ENCODE assay signal across 12 cellular contexts in the genomic region with DNA sequence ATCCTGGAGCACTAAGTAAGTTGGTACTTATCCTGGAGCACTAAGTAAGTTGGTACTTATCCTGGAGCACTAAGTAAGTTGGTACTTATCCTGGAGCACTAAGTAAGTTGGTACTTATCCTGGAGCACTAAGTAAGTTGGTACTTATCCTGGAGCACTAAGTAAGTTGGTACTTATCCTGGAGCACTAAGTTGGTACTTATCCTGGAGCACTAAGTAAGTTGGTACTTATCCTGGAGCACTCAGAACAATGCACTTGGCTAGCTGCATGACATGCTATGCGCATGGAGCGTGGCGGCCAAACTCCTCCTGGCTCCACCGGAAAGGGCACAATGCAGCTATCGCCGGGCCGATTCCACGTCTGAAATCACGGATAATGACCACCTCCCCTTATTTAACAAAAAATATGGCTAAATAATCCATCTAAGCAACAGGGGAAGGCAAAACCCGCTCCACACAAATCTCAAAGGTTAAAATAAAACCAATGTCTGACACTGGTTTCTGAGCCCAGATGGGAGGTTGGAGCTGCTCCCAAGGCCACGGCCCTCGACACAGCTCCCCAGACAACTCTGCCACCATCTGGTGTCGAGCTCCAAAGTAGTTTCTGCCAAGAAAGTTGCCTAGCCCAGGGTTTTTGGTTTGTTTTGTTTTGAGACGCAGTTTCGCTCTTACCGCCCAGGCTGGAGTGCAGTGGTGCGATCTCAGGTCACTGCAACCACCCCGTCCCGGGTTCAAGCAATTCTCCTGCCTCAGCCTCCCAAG. TPM values are rescaled to one million over a fixed set of nuclear protein-coding genes. Genes with fewer than 3 reads are reported as not detected.
A peak's percentile ranks its signal among the peaks of the same experiment; 100 is the strongest.
DNase-seq lines count a peak whose midpoint lies in the region; ATAC-seq and TF ChIP-seq lines count a peak whose summit lies in the region.
"Not testable (repeated sequence)": the region's sequence is repeated elsewhere in the genome, so short reads cannot be mapped to it uniquely, and the experiment has no call there.
"Had no signal": no experiment of that assay in that cellular context is flagged by ENCODE, and none has a peak within 500 bp of the region (broad histone marks: within the 10 kb centered on the region; RNA-seq: fewer than 3 reads in every experiment).

No MANE protein-coding gene starts in this region.

- 52 to 72% (median 58%) methylated on average over 19 of the region's 19 CpGs for WGBS in adrenal gland, 4 donors
- 79 to 84% (median 82%) methylated on average over 19 of the region's 19 CpGs for WGBS in spleen, 5 donors

- DNase-seq in CD8-positive, alpha-beta T cell, result peak in 1 of 7 experiments; percentile 39
- DNase-seq in NCI-H446 (lab: John Stamatoyannopoulos, UW) (peak; percentile 35 to 76), adrenal gland (peak in 6 of 7 donors; percentile 74 to 87 (median 82)), spleen (peak; percentile 64)
- DNase-seq in activated CD4-positive, alpha-beta memory T cell treated with anti-CD3 and anti-CD28 coated beads for 36 hours; effector memory CD8-positive, alpha-beta T cell; glutamatergic neuron: not testable (repeated sequence)

- POLR2A ChIA-PET in CD8-positive, alpha-beta T cell (lab: Charles Lee), result interaction anchor here (0.9 to 1.7 kb wide), 4 partner anchors 10 to 22 kb away, joined by 3 to 5 read pairs (median 4); no protein-coding TSS in a partner anchor
- POLR2A ChIA-PET in activated CD4-positive, alpha-beta memory T cell treated with anti-CD3 and anti-CD28 coated beads for 36 hours (lab: Charles Lee), result not testable (repeated sequence)

- intact Hi-C loops in CD8-positive, alpha-beta T cell (cut with DNase I, micrococcal nuclease), result loop anchor here (10.0 kb wide), 4 partner anchors 46 to 396 kb away; no protein-coding TSS in a partner anchor
- intact Hi-C loops in activated CD4-positive, alpha-beta memory T cell treated with anti-CD3 and anti-CD28 coated beads for 36 hours (cut with micrococcal nuclease), result not testable (repeated sequence)
- intact Hi-C loops in adrenal gland (cut with DNase I) (loop anchor here (5.0 to 10.0 kb wide), 3 partner anchors 73 to 366 kb away; partner anchors contain the start of gene ZFP62 (in 2 of the 2)), spleen (cut with DNase I; ENCODE audit: low total_unique reads) (loop anchor here (5.0 kb wide), 1 partner anchor 73 kb away; the partner anchor contains the start of gene ZFP62)

- TF ChIP-seq CTCF in CD8-positive, alpha-beta T cell (IDR thresholded peaks at IDR 0.05); adrenal gland (IDR thresholded peaks at IDR 0.05); glutamatergic neuron (IDR thresholded peaks at IDR 0.05; ENCODE audit: partially characterized antibody, unreplicated experiment); spleen (IDR thresholded peaks at IDR 0.05 in 8 of 11, conservative IDR thresholded peaks at IDR 0.05 in 3 of 11): not testable (repeated sequence)

- TF ChIP-seq POLR2A in adrenal gland (IDR thresholded peaks at IDR 0.05), result peak in 1 of 2 donors; percentile 9
- TF ChIP-seq POLR2A in spleen (IDR thresholded peaks at IDR 0.05), result not testable (repeated sequence)

- not testable (repeated sequence) for H3K27me3 Mint-ChIP-seq in CD8-positive, alpha-beta T cell (ENCODE audit: low read depth); activated CD4-positive, alpha-beta memory T cell treated with anti-CD3 and anti-CD28 coated beads for 36 hours; effector memory CD8-positive, alpha-beta T cell; glutamatergic neuron (ENCODE audit: unreplicated experiment)

- peaks cover 14% of the 10 kb centered on the region for H3K4me1 ChIP-seq in CD8-positive, alpha-beta T cell (ENCODE audit: insufficient read depth, low read length)
- H3K4me1 ChIP-seq in adrenal gland (replicated peaks in 1 of 2) (peaks cover 27 to 33% of the 10 kb centered on the region in 2 donors), spleen (peaks cover 26 to 96% (median 81%) of the 10 kb centered on the region in 6 donors)

- H3K4me3 Mint-ChIP-seq in CD8-positive, alpha-beta T cell; activated CD4-positive, alpha-beta memory T cell treated with anti-CD3 and anti-CD28 coated beads for 36 hours; effector memory CD8-positive, alpha-beta T cell; glutamatergic neuron (ENCODE audit: unreplicated experiment): not testable (repeated sequence)

- peaks cover 28% of the 10 kb centered on the region for H3K36me3 ChIP-seq in CD8-positive, alpha-beta T cell (ENCODE audit: insufficient read depth, low read length)
- H3K36me3 ChIP-seq in adrenal gland (replicated peaks in 1 of 2) (peaks cover 0 to 36% of the 10 kb centered on the region in 2 donors), spleen (peaks cover 2 to 66% (median 50%) of the 10 kb centered on the region in 6 donors)

- CTCF ChIA-PET in CD8-positive, alpha-beta T cell (lab: Charles Lee), result interaction anchor here (0.7 to 1.5 kb wide), 4 partner anchors 10 to 84 kb away, joined by 3 to 4 read pairs (median 3); no protein-coding TSS in a partner anchor
- CTCF ChIA-PET in activated CD4-positive, alpha-beta memory T cell treated with anti-CD3 and anti-CD28 coated beads for 36 hours (lab: Charles Lee), result interaction anchor here (0.8 to 1.4 kb wide), 2 partner anchors 11 to 42 kb away, joined by 3 to 4 read pairs; no protein-coding TSS in a partner anchor

- peak overlapping the region; percentile 83 for H3K27ac Mint-ChIP-seq in CD8-positive, alpha-beta T cell
- peak overlapping the region; percentile 28 for H3K27ac Mint-ChIP-seq in activated CD4-positive, alpha-beta memory T cell treated with anti-CD3 and anti-CD28 coated beads for 36 hours
- H3K27ac Mint-ChIP-seq in effector memory CD8-positive, alpha-beta T cell, result peak overlapping the region; percentile 65 to 90
- peak overlapping the region; percentile 43 for H3K27ac Mint-ChIP-seq in glutamatergic neuron (ENCODE audit: unreplicated experiment)

- H3K27ac ChIP-seq in CD8-positive, alpha-beta T cell (ENCODE audit: low read depth, low read length), result not testable (repeated sequence)
- peak overlapping the region in 3 of 5 donors; percentile 36 to 46 (median 41) for H3K27ac ChIP-seq in adrenal gland
- peak overlapping the region in 6 of 8 donors; percentile 2 to 77 (median 40) for H3K27ac ChIP-seq in spleen

- ATAC-seq in CD8-positive, alpha-beta T cell; effector memory CD8-positive, alpha-beta T cell (replicated peaks): not testable (repeated sequence)

- H3K27me3 ChIP-seq in CD8-positive, alpha-beta T cell (ENCODE audit: insufficient read depth, low read length); adrenal gland; spleen (replicated peaks in 1 of 7): not testable (repeated sequence)

- peaks cover 53% of the 10 kb centered on the region for H3K36me3 Mint-ChIP-seq in CD8-positive, alpha-beta T cell
- peaks cover 18% of the 10 kb centered on the region for H3K36me3 Mint-ChIP-seq in activated CD4-positive, alpha-beta memory T cell treated with anti-CD3 and anti-CD28 coated beads for 36 hours
- peaks cover 57% of the 10 kb centered on the region for H3K36me3 Mint-ChIP-seq in effector memory CD8-positive, alpha-beta T cell (ENCODE audit: insufficient read depth)
- H3K36me3 Mint-ChIP-seq in glutamatergic neuron (ENCODE audit: unreplicated experiment), result not testable (repeated sequence)

- peaks cover 51% of the 10 kb centered on the region for H3K4me1 Mint-ChIP-seq in CD8-positive, alpha-beta T cell (ENCODE audit: low read depth)
- H3K4me1 Mint-ChIP-seq in activated CD4-positive, alpha-beta memory T cell treated with anti-CD3 and anti-CD28 coated beads for 36 hours (ENCODE audit: low read depth), result peaks cover 12% of the 10 kb centered on the region
- peaks cover 36 to 41% of the 10 kb centered on the region in 2 donors for H3K4me1 Mint-ChIP-seq in effector memory CD8-positive, alpha-beta T cell (ENCODE audit: low read depth in 2 of 2)
- H3K4me1 Mint-ChIP-seq in glutamatergic neuron (ENCODE audit: low read depth, unreplicated experiment), result peaks cover 27% of the 10 kb centered on the region

- not testable (repeated sequence) for H3K9me3 ChIP-seq in CD8-positive, alpha-beta T cell (ENCODE audit: low read length); adrenal gland (replicated peaks in 1 of 3); spleen

- not testable (repeated sequence) for H3K4me3 ChIP-seq in CD8-positive, alpha-beta T cell (ENCODE audit: low read depth, low read length); adrenal gland; spleen

- H3K9me3 Mint-ChIP-seq in CD8-positive, alpha-beta T cell; activated CD4-positive, alpha-beta memory T cell treated with anti-CD3 and anti-CD28 coated beads for 36 hours; effector memory CD8-positive, alpha-beta T cell; glutamatergic neuron (ENCODE audit: unreplicated experiment): not testable (repeated sequence)

RNA-seq across cellular contexts. Expression of gene MGAT1, which starts 13.8 kb away (rescaled TPM):
- total RNA-seq in CD8-positive, alpha-beta T cell, result 10 to 100 TPM; 43.5 to 47.5 TPM
- total RNA-seq in activated CD4-positive, alpha-beta memory T cell treated with anti-CD3 and anti-CD28 coated beads for 36 hours, result 100 to 1,000 TPM; 101 to 106 TPM
- total RNA-seq in adrenal gland (100 to 1,000 TPM; 117 to 224 (median 152) TPM), glutamatergic neuron (ENCODE audit: unreplicated experiment) (45.6 TPM), spleen (100 to 1,000 TPM; 182 to 270 (median 252) TPM)
- polyA plus RNA-seq in adrenal gland (100 to 1,000 TPM in 1 of 3 donors, 10 to 100 TPM in 2; 46.8 to 144 (median 62.7) TPM), spleen (100 to 1,000 TPM in 1 of 3 donors, 10 to 100 TPM in 2; 61.2 to 164 (median 74.9) TPM)

RNA-seq across cellular contexts. Expression of gene OR2Y1, which starts 49.0 kb away (rescaled TPM):
- total RNA-seq in CD8-positive, alpha-beta T cell, result not detected
- not detected for total RNA-seq in activated CD4-positive, alpha-beta memory T cell treated with anti-CD3 and anti-CD28 coated beads for 36 hours
- total RNA-seq in adrenal gland, result not detected
- not detected for polyA plus RNA-seq in adrenal gland
- not detected for total RNA-seq in glutamatergic neuron (ENCODE audit: unreplicated experiment)
- total RNA-seq in spleen, result not detected
- polyA plus RNA-seq in spleen, result not detected
- total RNA-seq: A172; CD4-positive, CD25-positive, alpha-beta regulatory T cell; H4; IMR-90; OCI-LY7 had no signal
- polyA plus RNA-seq: CD4-positive, CD25-positive, alpha-beta regulatory T cell; IMR-90 had no signal

Comparison
In these comparisons a context has a peak if more than half of its experiments do, and no peak if none do; other contexts are left out.
1. H3K27ac Mint-ChIP-seq: peak in every context shown above with its lines; median percentile 83 in CD8-positive, alpha-beta T cell; 78 in effector memory CD8-positive, alpha-beta T cell; 43 in glutamatergic neuron; 28 in activated CD4-positive, alpha-beta memory T cell treated with anti-CD3 and anti-CD28 coated beads for 36 hours.